ENCODE assay signal across 9 cellular contexts in the genomic region with DNA sequence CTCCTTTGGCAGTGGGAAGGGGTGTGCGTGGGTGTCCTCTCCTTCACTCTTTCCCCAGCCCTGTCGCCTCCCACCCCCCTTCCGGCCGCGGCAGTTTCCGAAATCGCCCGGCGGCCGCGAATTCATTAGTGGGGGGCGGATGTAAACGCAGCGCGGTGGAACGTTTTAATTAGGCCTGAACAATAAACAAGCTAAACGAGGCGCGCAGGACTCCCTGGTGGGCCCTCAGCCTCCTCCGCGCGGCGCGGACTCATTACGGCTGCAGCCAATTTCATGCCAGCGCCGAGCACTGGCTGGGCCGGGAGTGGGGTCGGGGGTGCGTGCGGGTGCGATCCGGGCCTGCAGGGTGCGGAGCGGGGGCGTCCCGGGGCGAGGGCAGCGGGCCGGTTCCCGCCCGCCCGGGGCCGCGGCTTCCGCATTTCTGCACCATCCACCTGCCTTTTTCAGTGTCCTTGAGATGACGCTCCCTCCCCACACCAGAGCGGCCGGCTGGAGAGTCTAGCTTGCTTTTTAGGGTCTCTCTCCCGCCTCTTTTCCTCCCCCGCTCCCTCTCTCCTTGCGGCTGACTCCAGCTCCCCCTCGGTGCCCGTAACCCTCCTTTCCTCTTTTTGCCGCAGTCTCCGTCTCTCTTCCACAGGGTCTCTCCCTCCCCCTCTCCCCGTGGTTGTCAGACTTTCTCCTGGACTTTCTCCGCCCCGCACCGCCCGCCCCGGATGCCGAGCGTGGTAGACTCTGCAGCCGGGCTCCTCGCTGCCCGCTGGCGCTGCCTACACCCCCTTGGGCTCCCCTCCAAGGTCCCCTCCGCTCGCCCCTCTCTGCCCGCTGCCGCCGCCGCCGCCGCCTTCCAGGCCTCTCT. TPM values are rescaled to one million over a fixed set of nuclear protein-coding genes. Genes with fewer than 3 reads are reported as not detected.
DNase-seq lines count a peak whose midpoint lies in the region; ATAC-seq and TF ChIP-seq lines count a peak whose summit lies in the region.
"Had no signal": no experiment of that assay in that cellular context is flagged by ENCODE, and none has a peak within 500 bp of the region (broad histone marks: within the 10 kb centered on the region; RNA-seq: fewer than 3 reads in every experiment).

TSS of gene CISTR (minus strand) at position 644 of the 856 bp plus-strand sequence.

- peaks cover 5% of the 10 kb centered on the region for H3K4me1 ChIP-seq in fibroblast of lung (ENCODE audit: control insufficient read depth, extremely low read depth, insufficient read depth, low read length)

- no peak within 1 kb of the TSS for H3K27ac ChIP-seq in fibroblast of lung (ENCODE audit: insufficient read depth, low read length)

- H3K27me3 Mint-ChIP-seq in WTC11 (ENCODE audit: low read depth): no peaks in the 10 kb centered on the region
- H3K27me3 Mint-ChIP-seq in osteocyte (ENCODE audit: unreplicated experiment): peaks cover 14% of the 10 kb centered on the region

- H3K27ac Mint-ChIP-seq in WTC11: peak within 1 kb of the TSS; percentile 14; the same call in 1 of the 2 replicates
- H3K27ac Mint-ChIP-seq in osteocyte (ENCODE audit: unreplicated experiment): no peak within 1 kb of the TSS

- H3K4me1 Mint-ChIP-seq in WTC11 (no peaks in the 10 kb centered on the region), osteocyte (ENCODE audit: unreplicated experiment) (peaks cover 9% of the 10 kb centered on the region)

- TF ChIP-seq CTCF in GM10266 (IDR thresholded peaks at IDR 0.05; ENCODE audit: control insufficient read depth, insufficient read depth, low read depth, missing control alignments) (no peak), WTC11 (IDR thresholded peaks at IDR 0.05) (no peak), fibroblast of lung (conservative IDR thresholded peaks at IDR 0.05 in 1 of 2, IDR thresholded peaks at IDR 0.05 in 1 of 2; ENCODE audit: low read depth in 1 of 2, low read length in 2 of 2) (no peak), osteocyte (IDR thresholded peaks at IDR 0.05) (no peak)

- H3K9ac ChIP-seq in fibroblast of lung (ENCODE audit: insufficient read depth, low read length): no peak within 1 kb of the TSS

- POLR2A ChIA-PET in WTC11 (lab: Charles Lee): interaction anchor here (0.5 to 0.6 kb wide), 2 partner anchors 491 to 500 kb away, joined by 4 read pairs; no protein-coding TSS in a partner anchor

- CTCF ChIA-PET in WTC11 (lab: Charles Lee): interaction anchor here (0.9 to 3.6 kb wide), 7 partner anchors 9 to 449 kb away, joined by 4 to 24 read pairs (median 8); partner anchors contain the start of gene ATP5MC2

- no peaks in the 10 kb centered on the region for H3K9me3 ChIP-seq in fibroblast of lung (ENCODE audit: control insufficient read depth, insufficient read depth, low read depth, low read length)

- ATAC-seq in HG02884 (IDR thresholded peaks at IDR 0.05; ENCODE audit: unreplicated experiment): peak; percentile 36
- ATAC-seq in WTC11: peak; percentile 4
- ATAC-seq in HG02970 (IDR thresholded peaks at IDR 0.05; ENCODE audit: low FRiP score, unreplicated experiment): no peak

- H3K9me3 Mint-ChIP-seq in WTC11 (no peaks in the 10 kb centered on the region), osteocyte (ENCODE audit: unreplicated experiment) (no peaks in the 10 kb centered on the region)

- no peaks in the 10 kb centered on the region for H3K79me2 ChIP-seq in fibroblast of lung (ENCODE audit: control insufficient read depth, insufficient read depth, low read length)

- H3K4me2 ChIP-seq in fibroblast of lung (ENCODE audit: extremely low read depth, insufficient read depth, low read length): peak within 1 kb of the TSS; percentile 76

- H3K36me3 ChIP-seq in fibroblast of lung (ENCODE audit: control insufficient read depth, insufficient read depth, low read length): no peaks in the 10 kb centered on the region

- H4K20me1 ChIP-seq in fibroblast of lung (ENCODE audit: control insufficient read depth, extremely low read depth, insufficient read depth, low read length): no peaks in the 10 kb centered on the region

- H3K4me3 Mint-ChIP-seq in WTC11 (no peak within 1 kb of the TSS), osteocyte (ENCODE audit: unreplicated experiment) (peak within 1 kb of the TSS; percentile 66)

- H3K36me3 Mint-ChIP-seq in WTC11 (no peaks in the 10 kb centered on the region), osteocyte (ENCODE audit: unreplicated experiment) (no peaks in the 10 kb centered on the region)

- H3K4me3 ChIP-seq in fibroblast of lung (replicated peaks in 1 of 4; ENCODE audit: control extremely low read depth in 1 of 4, insufficient read depth in 1 of 4, low read depth in 3 of 4, low read length in 4 of 4): peak within 1 kb of the TSS; percentile 7 to 50 (median 30)

- DNase-seq in GM10266 (ENCODE audit: extremely low spot score) (peak; percentile 72), WTC11 (ENCODE audit: low spot score) (peak; percentile 45), fibroblast of lung (ENCODE audit: low read depth in 2 of 2) (no peak), osteocyte (ENCODE audit: extremely low spot score, unreplicated experiment) (no peak), NK-92 (lab: John Stamatoyannopoulos, UW; ENCODE audit: unreplicated experiment) (no peak), HuH-7.5 (ENCODE audit: low spot score) (no peak)

- H3K27me3 ChIP-seq in fibroblast of lung (ENCODE audit: control insufficient read depth, insufficient read depth, low read length): peaks cover 82% of the 10 kb centered on the region

- H2AFZ ChIP-seq in fibroblast of lung (ENCODE audit: low read length): peak within 1 kb of the TSS; percentile 35

TF ChIP-seq in WTC11, 78 proteins besides CTCF, POLR2A, EP300 and RAD21 (continues in another document):
- TF ChIP-seq E2F5 (CRISPR knock-in tag; IDR thresholded peaks at IDR 0.05) (peak; percentile 33; the same call in 1 of the 2 replicates), PRDM15 (CRISPR knock-in tag; IDR thresholded peaks at IDR 0.05) (peak; percentile 21; the same call in 1 of the 2 replicates), JAZF1 (CRISPR knock-in tag; IDR thresholded peaks at IDR 0.05) (no peak)
- TF ChIP-seq, protein P1, sequence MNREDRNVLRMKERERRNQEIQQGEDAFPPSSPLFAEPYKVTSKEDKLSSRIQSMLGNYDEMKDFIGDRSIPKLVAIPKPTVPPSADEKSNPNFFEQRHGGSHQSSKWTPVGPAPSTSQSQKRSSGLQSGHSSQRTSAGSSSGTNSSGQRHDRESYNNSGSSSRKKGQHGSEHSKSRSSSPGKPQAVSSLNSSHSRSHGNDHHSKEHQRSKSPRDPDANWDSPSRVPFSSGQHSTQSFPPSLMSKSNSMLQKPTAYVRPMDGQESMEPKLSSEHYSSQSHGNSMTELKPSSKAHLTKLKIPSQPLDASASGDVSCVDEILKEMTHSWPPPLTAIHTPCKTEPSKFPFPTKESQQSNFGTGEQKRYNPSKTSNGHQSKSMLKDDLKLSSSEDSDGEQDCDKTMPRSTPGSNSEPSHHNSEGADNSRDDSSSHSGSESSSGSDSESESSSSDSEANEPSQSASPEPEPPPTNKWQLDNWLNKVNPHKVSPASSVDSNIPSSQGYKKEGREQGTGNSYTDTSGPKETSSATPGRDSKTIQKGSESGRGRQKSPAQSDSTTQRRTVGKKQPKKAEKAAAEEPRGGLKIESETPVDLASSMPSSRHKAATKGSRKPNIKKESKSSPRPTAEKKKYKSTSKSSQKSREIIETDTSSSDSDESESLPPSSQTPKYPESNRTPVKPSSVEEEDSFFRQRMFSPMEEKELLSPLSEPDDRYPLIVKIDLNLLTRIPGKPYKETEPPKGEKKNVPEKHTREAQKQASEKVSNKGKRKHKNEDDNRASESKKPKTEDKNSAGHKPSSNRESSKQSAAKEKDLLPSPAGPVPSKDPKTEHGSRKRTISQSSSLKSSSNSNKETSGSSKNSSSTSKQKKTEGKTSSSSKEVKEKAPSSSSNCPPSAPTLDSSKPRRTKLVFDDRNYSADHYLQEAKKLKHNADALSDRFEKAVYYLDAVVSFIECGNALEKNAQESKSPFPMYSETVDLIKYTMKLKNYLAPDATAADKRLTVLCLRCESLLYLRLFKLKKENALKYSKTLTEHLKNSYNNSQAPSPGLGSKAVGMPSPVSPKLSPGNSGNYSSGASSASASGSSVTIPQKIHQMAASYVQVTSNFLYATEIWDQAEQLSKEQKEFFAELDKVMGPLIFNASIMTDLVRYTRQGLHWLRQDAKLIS (CRISPR knock-in tag; IDR thresholded peaks at IDR 0.05; ENCODE audit: borderline replicate concordance): no peak

RNA-seq across cellular contexts. Expression of gene CISTR, which starts in this region (rescaled TPM):
- total RNA-seq in WTC11 (2021) (0.81 TPM in 1 of 3 replicates, not detected in the others), fibroblast of lung (not detected in 2 replicates), osteocyte (not detected in 2 replicates)
- not detected in 2 replicates for polyA plus RNA-seq in fibroblast of lung
- not detected in 2 replicates for polyA plus RNA-seq in fibroblast of lung (2012)
- not detected in 2 replicates for polyA minus RNA-seq in fibroblast of lung (ENCODE audit: low replicate concordance)
- total RNA-seq: T-helper 1 cell treated with Interleukin-12 subunit alpha and Interleukin-12 subunit beta and Interleukin-4 antibody, amounts not matched to agents 30 ng/mL and 1 ng/mL, for 36 hours had no signal

Comparison
In these comparisons a context has a peak if more than half of its experiments do, and no peak if none do; other contexts are left out.
1. Peak in DNase-seq and ATAC-seq in WTC11; RNA of the gene not detected or under 1 TPM.